8 cellular contexts compared by ENCODE assay signal in genomic region chr4:24419147-24420034, GRCh38.
DNase-seq lines count a peak whose midpoint lies in the region; ATAC-seq and TF ChIP-seq lines count a peak whose summit lies in the region.

No MANE protein-coding gene starts in this region.

- H3K4me1 ChIP-seq in PC-3 (ENCODE audit: insufficient read depth, low read length) (no peaks in the 10 kb centered on the region), tibial artery (no peaks in the 10 kb centered on the region)

- peaks cover 10% of the 10 kb centered on the region; the same call in 1 of the 2 replicates for H3K27me3 ChIP-seq in PC-3 (ENCODE audit: low read length)
- no peaks in the 10 kb centered on the region for H3K27me3 ChIP-seq in tibial artery

- H3F3A ChIP-seq in PC-3 (ENCODE audit: low read length, unreplicated experiment): no peaks in the 10 kb centered on the region

- CTCF ChIA-PET in PC-3 (lab: Charles Lee): no interaction called here

- ATAC-seq in GM21390 (IDR thresholded peaks at IDR 0.05; ENCODE audit: unreplicated experiment) (peak; percentile 86), PC-3 (peak; percentile 86), omental fat pad (ENCODE audit: low FRiP score) (peak; percentile 95)
- ATAC-seq in activated T-cell treated with anti-CD3 and anti-CD28 coated beads, Interleukin-2, amount 50 U/mL, for 72 hours (replicated peaks in 1 of 2): peak; percentile 53 to 54

- no peak overlapping the region for H3K4me3 ChIP-seq in PC-3 (ENCODE audit: low read length)
- H3K4me3 ChIP-seq in fibroblast of pulmonary artery (replicated peaks; ENCODE audit: low read depth, low read length): no peak overlapping the region
- no peak overlapping the region for H3K4me3 ChIP-seq in tibial artery

- H3K27ac ChIP-seq in PC-3 (ENCODE audit: low read length) (no peak overlapping the region), tibial artery (no peak overlapping the region)

- H3K79me2 ChIP-seq in PC-3 (ENCODE audit: low read length): no peaks in the 10 kb centered on the region

- POLR2A ChIA-PET in PC-3 (lab: Charles Lee; ENCODE audit: unreplicated experiment): no interaction called here

- TF ChIP-seq CTCF in PC-3 (conservative IDR thresholded peaks at IDR 0.05; ENCODE audit: low read depth, low read length) (peak; percentile 89), fibroblast of pulmonary artery (IDR thresholded peaks at IDR 0.05; ENCODE audit: low read length, missing control alignments) (peak; percentile 94), omental fat pad (IDR thresholded peaks at IDR 0.05) (peak in 1 of 3 donors; percentile 21), tibial artery (IDR thresholded peaks at IDR 0.05) (peak; percentile 78 to 84)

- H3K4me1 Mint-ChIP-seq in activated T-cell treated with anti-CD3 and anti-CD28 coated beads, Interleukin-2, amount 50 U/mL, for 72 hours (ENCODE audit: low read depth): no peaks in the 10 kb centered on the region

- no peak overlapping the region for H2AFZ ChIP-seq in PC-3 (ENCODE audit: low read length)

- no peak overlapping the region for H3K4me3 Mint-ChIP-seq in activated T-cell treated with anti-CD3 and anti-CD28 coated beads, Interleukin-2, amount 50 U/mL, for 72 hours

- no peak overlapping the region for H3K27ac Mint-ChIP-seq in activated T-cell treated with anti-CD3 and anti-CD28 coated beads, Interleukin-2, amount 50 U/mL, for 72 hours

- H4K20me1 ChIP-seq in PC-3 (ENCODE audit: low read length): no peaks in the 10 kb centered on the region

- H3K9me3 ChIP-seq in PC-3 (ENCODE audit: low read length) (no peaks in the 10 kb centered on the region), tibial artery (no peaks in the 10 kb centered on the region)

- intact Hi-C loops in PC-3 (cut with micrococcal nuclease): loop anchor here (5.0 kb wide), 1 partner anchor 702 kb away; no protein-coding TSS in a partner anchor
- intact Hi-C loops in tibial artery (cut with DNase I; ENCODE audit: low total_unique reads): no loop called here

- H3K36me3 ChIP-seq in PC-3 (ENCODE audit: low read depth, low read length) (no peaks in the 10 kb centered on the region), tibial artery (no peaks in the 10 kb centered on the region)

- no peak overlapping the region for H3K4me2 ChIP-seq in PC-3 (ENCODE audit: low read length)

- DNase-seq in DMS53 treated with DMSO at 0.1 percent for 48 hours (lab: John Stamatoyannopoulos, UW; ENCODE audit: unreplicated experiment): peak; percentile 83
- peak in 54 of 76 experiments; percentile 0 to 62 (median 24) for DNase-seq in HUDEP-2 (lab: John Stamatoyannopoulos, UW; ENCODE audit: unreplicated experiment in 76 of 76)
- DNase-seq in PC-3: peak; percentile 77
- DNase-seq in activated T-cell treated with anti-CD3 and anti-CD28 coated beads, Interleukin-2, amount 50 U/mL, for 72 hours: peak; percentile 60 to 68
- DNase-seq in fibroblast of pulmonary artery (ENCODE audit: low read depth): peak; percentile 73
- peak; percentile 84 for DNase-seq in omental fat pad (ENCODE audit: low spot score)
- DNase-seq in tibial artery: peak; percentile 71 to 77

- no peak overlapping the region for H3K9ac ChIP-seq in PC-3 (ENCODE audit: low read length)

- no peaks in the 10 kb centered on the region for H3K9me3 Mint-ChIP-seq in activated T-cell treated with anti-CD3 and anti-CD28 coated beads, Interleukin-2, amount 50 U/mL, for 72 hours

- no peaks in the 10 kb centered on the region for H3K9me2 ChIP-seq in PC-3 (replicated peaks; ENCODE audit: low read length)

- H3K36me3 Mint-ChIP-seq in activated T-cell treated with anti-CD3 and anti-CD28 coated beads, Interleukin-2, amount 50 U/mL, for 72 hours (ENCODE audit: insufficient read depth in 2 of 2): no peaks in the 10 kb centered on the region

- peaks cover 16% of the 10 kb centered on the region for H3K27me3 Mint-ChIP-seq in activated T-cell treated with anti-CD3 and anti-CD28 coated beads, Interleukin-2, amount 50 U/mL, for 72 hours (ENCODE audit: low read depth)

- BruUV-seq in PC-3 (replicated peaks; lab: Mats Ljungman, UMichigan): no TSS peak

Comparison
In these comparisons a context has a peak if more than half of its experiments do, and no peak if none do; other contexts are left out.
1. DNase-seq: peak in every context shown above with its lines; median percentile 84 in omental fat pad; 83 in DMS53 treated with DMSO at 0.1 percent for 48 hours; 77 in PC-3; 74 in tibial artery; 73 in fibroblast of pulmonary artery; 64 in activated T-cell treated with anti-CD3 and anti-CD28 coated beads, Interleukin-2, amount 50 U/mL, for 72 hours; 24 in HUDEP-2.